Comparison of ENCODE assay signal across 15 cellular contexts in genomic region chr20:31701591-31701990, GRCh38. TPM values are rescaled to one million over a fixed set of nuclear protein-coding genes. Genes with fewer than 3 reads are reported as not detected.
DNase-seq lines count a peak whose midpoint lies in the region; ATAC-seq, FAIRE-seq and TF ChIP-seq lines count a peak whose summit lies in the region.
"Had no signal": no experiment of that assay in that cellular context is flagged by ENCODE, and none has a peak within 500 bp of the region (broad histone marks: within the 10 kb centered on the region; RNA-seq: fewer than 3 reads in every experiment).

No MANE protein-coding gene starts in this region.

- TF ChIP-seq CTCF in heart left ventricle (IDR thresholded peaks at IDR 0.05) = no peak
- TF ChIP-seq CTCF in lower lobe of right lung (IDR thresholded peaks at IDR 0.05) = no peak
- no peak for TF ChIP-seq CTCF in type B pancreatic cell (conservative IDR thresholded peaks at IDR 0.05)

- no peak for TF ChIP-seq POLR2A in heart left ventricle (IDR thresholded peaks at IDR 0.05)

- no peaks in the 10 kb centered on the region for H3K9me3 ChIP-seq in heart left ventricle
- H3K9me3 ChIP-seq in right cardiac atrium (ENCODE audit: control insufficient read depth, low read length) = no peaks in the 10 kb centered on the region
- H3K9me3 ChIP-seq in lower lobe of right lung = no peaks in the 10 kb centered on the region
- H3K9me3 ChIP-seq: ovary, testis had no signal

- peaks cover 9 to 95% (median 72%) of the 10 kb centered on the region in 12 donors for H3K4me1 ChIP-seq in heart left ventricle
- H3K4me1 ChIP-seq in right cardiac atrium (ENCODE audit: control insufficient read depth, insufficient read depth, low read length) = peaks cover 20% of the 10 kb centered on the region
- peaks cover 94% of the 10 kb centered on the region for H3K4me1 ChIP-seq in lower lobe of right lung

- peak overlapping the region in 7 of 12 donors; percentile 2 to 91 (median 79) for H3K27ac ChIP-seq in heart left ventricle
- no peak overlapping the region for H3K27ac ChIP-seq in right cardiac atrium (ENCODE audit: low read length)
- peak overlapping the region; percentile 85 for H3K27ac ChIP-seq in lower lobe of right lung
- H3K27ac ChIP-seq: ovary had no signal

- no peaks in the 10 kb centered on the region for H3K27me3 Mint-ChIP-seq in activated naive CD8-positive, alpha-beta T cell treated with anti-CD3 and anti-CD28 coated beads, Interleukin-2, amount 50 U/mL, for 24 hours
- H3K27me3 Mint-ChIP-seq in type B pancreatic cell = no peaks in the 10 kb centered on the region

- 69 to 81% (median 76%) methylated on average over 1 of the region's 1 CpG for WGBS in heart left ventricle, 4 donors
- 82% methylated on average over 1 of the region's 1 CpG for WGBS in right cardiac atrium

- peaks cover 72% of the 10 kb centered on the region for H3K36me3 Mint-ChIP-seq in activated naive CD8-positive, alpha-beta T cell treated with anti-CD3 and anti-CD28 coated beads, Interleukin-2, amount 50 U/mL, for 24 hours (ENCODE audit: low read depth)
- peaks cover 48% of the 10 kb centered on the region for H3K36me3 Mint-ChIP-seq in type B pancreatic cell

- DNase-seq in heart left ventricle (no peak), right cardiac atrium (no peak), lower lobe of right lung (no peak), type B pancreatic cell (ENCODE audit: extremely low spot score, unreplicated experiment) (no peak), GM19239 (ENCODE audit: insufficient read length, low spot score) (no peak), activated gamma-delta T cell (lab: John Stamatoyannopoulos, UW) (no peak)
- no peak for DNase-seq in activated naive CD8-positive, alpha-beta T cell treated with anti-CD3 and anti-CD28 coated beads, Interleukin-2, amount 50 U/mL, for 24 hours
- DNase-seq in stimulated activated CD4-positive, alpha-beta T cell treated with anti-CD3 and anti-CD28 coated beads, Interleukin-4, amount 100 ng/mL, for 24 hours = no peak
- DNase-seq: left colon; NCI-H1436 treated with DMSO at 0.1 percent for 48 hours; ovary; stimulated activated CD4-positive, alpha-beta T cell treated with anti-CD3 and anti-CD28 coated beads, Interleukin-2, amount 100 ng/mL, for 48 hours; testis had no signal

- H3K9me3 Mint-ChIP-seq in activated naive CD8-positive, alpha-beta T cell treated with anti-CD3 and anti-CD28 coated beads, Interleukin-2, amount 50 U/mL, for 24 hours = no peaks in the 10 kb centered on the region
- no peaks in the 10 kb centered on the region for H3K9me3 Mint-ChIP-seq in type B pancreatic cell

- H3K4me1 Mint-ChIP-seq in activated naive CD8-positive, alpha-beta T cell treated with anti-CD3 and anti-CD28 coated beads, Interleukin-2, amount 50 U/mL, for 24 hours = peaks cover 75% of the 10 kb centered on the region
- peaks cover 28% of the 10 kb centered on the region for H3K4me1 Mint-ChIP-seq in type B pancreatic cell (ENCODE audit: unreplicated experiment)

- H3K36me3 ChIP-seq in heart left ventricle (peaks cover 0 to 42% (median 10%) of the 10 kb centered on the region in 9 donors), lower lobe of right lung (peaks cover 28% of the 10 kb centered on the region)
- H3K36me3 ChIP-seq: ovary had no signal

- no peak for ATAC-seq in heart left ventricle
- no peak for ATAC-seq in right cardiac atrium
- ATAC-seq in activated naive CD8-positive, alpha-beta T cell treated with anti-CD3 and anti-CD28 coated beads, Interleukin-2, amount 50 U/mL, for 24 hours = no peak
- no peak for ATAC-seq in lower lobe of right lung
- ATAC-seq: left colon had no signal

- no peak for FAIRE-seq in GM19239 (lab: Jason Lieb, UNC)
- FAIRE-seq: colon, frontal cortex had no signal

- H3K4me3 ChIP-seq in heart left ventricle (no peak overlapping the region), right cardiac atrium (ENCODE audit: low read length) (no peak overlapping the region), lower lobe of right lung (no peak overlapping the region)
- H3K4me3 ChIP-seq: ovary, testis had no signal

- intact Hi-C loops in heart left ventricle (cut with DNase I) (no loop called here), right cardiac atrium (cut with DNase I) (no loop called here), lower lobe of right lung (cut with DNase I) (no loop called here)

- H3K4me3 Mint-ChIP-seq in activated naive CD8-positive, alpha-beta T cell treated with anti-CD3 and anti-CD28 coated beads, Interleukin-2, amount 50 U/mL, for 24 hours = no peak overlapping the region
- peak overlapping the region; percentile 6 for H3K4me3 Mint-ChIP-seq in type B pancreatic cell

- H3K27ac Mint-ChIP-seq in activated naive CD8-positive, alpha-beta T cell treated with anti-CD3 and anti-CD28 coated beads, Interleukin-2, amount 50 U/mL, for 24 hours = peak overlapping the region; percentile 82
- peak overlapping the region; percentile 83 for H3K27ac Mint-ChIP-seq in type B pancreatic cell

- no peaks in the 10 kb centered on the region for H3K27me3 ChIP-seq in heart left ventricle
- no peaks in the 10 kb centered on the region for H3K27me3 ChIP-seq in right cardiac atrium (ENCODE audit: control insufficient read depth, insufficient read depth)
- no peaks in the 10 kb centered on the region for H3K27me3 ChIP-seq in lower lobe of right lung (ENCODE audit: low read depth)
- H3K27me3 ChIP-seq: ovary, testis had no signal

RNA-seq across cellular contexts. Expression of gene BCL2L1, which starts 21.1 kb away (rescaled TPM):
- total RNA-seq in heart left ventricle = 100 to 1,000 TPM in 1 of 9 donors, 10 to 100 TPM in 8; 32.2 to 176 (median 62.6) TPM
- 100 to 1,000 TPM in 1 of 2 donors, 10 to 100 TPM in 1; 43.1 to 217 TPM for polyA plus RNA-seq in heart left ventricle
- 10 to 100 TPM; 39.9 to 56.9 (median 46.1) TPM for total RNA-seq in right cardiac atrium
- 46.0 TPM for polyA plus RNA-seq in right cardiac atrium
- 126 TPM for total RNA-seq in lower lobe of right lung
- total RNA-seq in type B pancreatic cell (ENCODE audit: low replicate concordance) = 142 and 243 TPM in 2 replicates

RNA-seq across cellular contexts. Expression of gene TPX2, which starts 37.5 kb away (rescaled TPM):
- 10 to 100 TPM in 1 of 9 donors, 1 to 10 TPM in 3, under 1 TPM in 5; 0.38 to 15.2 (median 0.77) TPM for total RNA-seq in heart left ventricle
- polyA plus RNA-seq in heart left ventricle = under 1 TPM; 0.04 to 0.97 TPM
- total RNA-seq in right cardiac atrium = 1 to 10 TPM in 2 of 4 donors, under 1 TPM in 2; 0.67 to 2.5 (median 1.5) TPM
- polyA plus RNA-seq in right cardiac atrium = 0.41 TPM
- total RNA-seq in lower lobe of right lung = 1.9 TPM
- 45.0 and 130 TPM in 2 replicates for total RNA-seq in type B pancreatic cell (ENCODE audit: low replicate concordance)
